ENCODE assay signal across 1 cellular context in genomic region chr1:112461200-112461871, GRCh38.
TF ChIP-seq lines count a peak whose summit lies in the region.

No MANE protein-coding gene starts in this region.

TF ChIP-seq in K562, 482 proteins besides CTCF, POLR2A, EP300 and RAD21 (continued from another document):
- peak; percentile 28 to 30; a peak in 1 of 4 replicates for TF ChIP-seq KDM1A (IDR thresholded peaks at IDR 0.05)
- TF ChIP-seq ZNF263 (CRISPR knock-in tag; IDR thresholded peaks at IDR 0.05; ENCODE audit: borderline replicate concordance), result peak; percentile 53
- 0 out of 2 replicates have a peak, but pooled peaks have one; percentile 14 for TF ChIP-seq GMEB1 (CRISPR knock-in tag; IDR thresholded peaks at IDR 0.05)
- no peak for TF ChIP-seq RBM17 (IDR thresholded peaks at IDR 0.05; ENCODE audit: borderline replicate concordance, low read depth, low read length)
- 0 out of 2 replicates have a peak, but pooled peaks have one; percentile 30 for TF ChIP-seq TEAD4 (IDR thresholded peaks at IDR 0.05; ENCODE audit: low read length)
- no peak for TF ChIP-seq TEAD4 (CRISPR knock-in tag; IDR thresholded peaks at IDR 0.05; ENCODE audit: borderline replicate concordance)
- TF ChIP-seq RBBP5 (IDR thresholded peaks at IDR 0.05; ENCODE audit: borderline replicate concordance, insufficient read depth, low read length, poor library complexity, severe bottlenecking), result peak; percentile 11
